ENCODE assay signal across 8 cellular contexts in the genomic region with DNA sequence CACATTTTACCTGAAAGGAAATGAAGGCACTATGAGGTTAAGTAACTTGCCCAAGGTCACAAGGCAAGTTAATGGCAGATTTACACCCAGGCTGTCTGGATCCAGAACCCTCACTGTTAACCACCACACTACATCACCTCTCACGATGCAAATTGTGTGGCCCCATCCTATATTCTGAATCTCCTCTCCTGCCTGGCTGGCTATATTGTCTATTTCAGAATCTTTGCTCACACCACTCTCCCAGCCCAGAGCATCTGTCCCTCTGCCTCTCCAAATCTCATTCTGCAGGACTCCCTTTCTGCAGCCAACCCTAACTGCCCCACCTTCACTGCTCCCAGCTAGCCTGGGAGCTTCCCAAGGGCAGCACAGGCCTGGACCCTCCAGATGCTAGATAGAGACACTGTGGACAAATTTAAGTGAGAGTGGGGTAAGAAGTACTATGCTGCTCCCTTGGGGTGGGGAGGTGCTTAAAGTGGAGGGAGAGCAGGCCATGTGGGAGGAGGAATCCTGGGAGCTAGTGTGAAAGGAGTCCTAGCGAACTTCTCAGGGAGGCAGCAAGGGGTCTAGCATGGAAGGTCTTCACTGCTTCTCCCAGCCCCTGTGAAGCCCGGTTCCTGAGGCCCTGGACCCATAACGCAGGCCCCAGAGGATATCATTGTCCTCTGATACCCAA. TPM values are rescaled to one million over a fixed set of nuclear protein-coding genes. Genes with fewer than 3 reads are reported as not detected.
DNase-seq lines count a peak whose midpoint lies in the region; ATAC-seq, FAIRE-seq and TF ChIP-seq lines count a peak whose summit lies in the region.

No MANE protein-coding gene starts in this region.

- peaks cover 28% of the 10 kb centered on the region for H3K4me1 Mint-ChIP-seq in Caco-2 (ENCODE audit: low read depth, unreplicated experiment)
- peaks cover 13% of the 10 kb centered on the region for H3K4me1 Mint-ChIP-seq in astrocyte (ENCODE audit: low read depth, unreplicated experiment)

- dilution Hi-C loops in keratinocyte (cut with MboI; ENCODE audit: extremely low pct_ligation_motif_present, low sequenced_read_pairs), result no loop called here

- no peak for TF ChIP-seq POLR2A in suprapubic skin (IDR thresholded peaks at IDR 0.05)

- H3K27ac ChIP-seq in KMS-11, result peak overlapping the region; percentile 47
- H3K27ac ChIP-seq in astrocyte (ENCODE audit: low read depth, low read length), result peak overlapping the region; percentile 74
- H3K27ac ChIP-seq in keratinocyte (ENCODE audit: control insufficient read depth, insufficient read depth, low read length), result peak overlapping the region; percentile 55
- H3K27ac ChIP-seq in suprapubic skin, result peak overlapping the region; percentile 69

- H2AFZ ChIP-seq in KMS-11 (ENCODE audit: low read depth), result peak overlapping the region; percentile 72
- H2AFZ ChIP-seq in astrocyte (ENCODE audit: low read depth, low read length), result peak overlapping the region; percentile 94
- peak overlapping the region; percentile 80 for H2AFZ ChIP-seq in keratinocyte (ENCODE audit: control insufficient read depth, low read length)

- H3K4me2 ChIP-seq in KMS-11 (peak overlapping the region; percentile 81), astrocyte (ENCODE audit: low read length) (peak overlapping the region; percentile 96), keratinocyte (ENCODE audit: control insufficient read depth, extremely low read depth, insufficient read depth, low read depth, low read length) (peak overlapping the region; percentile 96)

- H3K9me3 ChIP-seq in Caco-2, result no peaks in the 10 kb centered on the region
- no peaks in the 10 kb centered on the region for H3K9me3 ChIP-seq in astrocyte (ENCODE audit: insufficient read depth, low read depth, low read length)
- H3K9me3 ChIP-seq in keratinocyte (ENCODE audit: control insufficient read depth, low read depth, low read length), result no peaks in the 10 kb centered on the region
- H3K9me3 ChIP-seq in suprapubic skin, result no peaks in the 10 kb centered on the region

- POLR2A ChIA-PET in Caco-2 (lab: Charles Lee), result interaction anchor here (0.7 to 2.2 kb wide), 5 partner anchors 9 to 71 kb away, joined by 4 to 21 read pairs (median 6); a partner anchor contains a TSS

- H3K9ac ChIP-seq in KMS-11 (peak overlapping the region; percentile 80), astrocyte (ENCODE audit: low read length) (peak overlapping the region; percentile 94), keratinocyte (ENCODE audit: control insufficient read depth, extremely low read depth, insufficient read depth, low read length) (peak overlapping the region; percentile 84)

- H3K27me3 Mint-ChIP-seq in Caco-2 (ENCODE audit: insufficient read depth, unreplicated experiment) (no peaks in the 10 kb centered on the region), astrocyte (ENCODE audit: low read depth, unreplicated experiment) (peaks cover 4% of the 10 kb centered on the region)

- intact Hi-C loops in Caco-2 (cut with micrococcal nuclease; ENCODE audit: unreplicated experiment), result loop anchor here (1.0 to 2.0 kb wide), 5 partner anchors 9 to 71 kb away; a partner anchor contains a TSS

- H3K9me3 Mint-ChIP-seq in Caco-2 (ENCODE audit: unreplicated experiment) (no peaks in the 10 kb centered on the region), astrocyte (ENCODE audit: unreplicated experiment) (no peaks in the 10 kb centered on the region)

- WGBS in suprapubic skin, result 14% methylated on average over 4 of the region's 4 CpGs

- peak overlapping the region; percentile 77 for H3K4me3 ChIP-seq in Caco-2 (ENCODE audit: low read depth, low read length)
- peak overlapping the region; percentile 32 for H3K4me3 ChIP-seq in KMS-11 (IDR thresholded peaks at IDR 0.05; ENCODE audit: insufficient read depth, low read depth, low read length)
- peak overlapping the region; percentile 93 for H3K4me3 ChIP-seq in astrocyte (ENCODE audit: insufficient read depth, low read depth, low read length)
- H3K4me3 ChIP-seq in keratinocyte (ENCODE audit: control insufficient read depth in 2 of 3, extremely low read depth in 1 of 3, insufficient read depth in 2 of 3, low read depth in 1 of 3, low read length in 3 of 3), result peak overlapping the region; percentile 66 to 88 (median 77)
- peak overlapping the region; percentile 92 for H3K4me3 ChIP-seq in suprapubic skin

- TF ChIP-seq CTCF in Caco-2 (IDR thresholded peaks at IDR 0.05; ENCODE audit: insufficient read depth in 1 of 2, low read depth in 1 of 2, low read length in 1 of 2, severe bottlenecking in 1 of 2, unreplicated experiment in 1 of 2) (no peak), KMS-11 (conservative IDR thresholded peaks at IDR 0.05; ENCODE audit: low read depth, low read length) (no peak), astrocyte (IDR thresholded peaks at IDR 0.05; ENCODE audit: insufficient read depth, low read depth, low read length) (no peak), keratinocyte (optimal IDR thresholded peaks at IDR 0.05 in 1 of 3, IDR thresholded peaks at IDR 0.05 in 1 of 3, conservative IDR thresholded peaks at IDR 0.05 in 1 of 3; ENCODE audit: extremely low read depth in 1 of 3, insufficient read depth in 2 of 3, low read length in 3 of 3) (peak in 1 of 3 experiments; percentile 21), suprapubic skin (IDR thresholded peaks at IDR 0.05) (no peak)

- H3K4me3 Mint-ChIP-seq in Caco-2 (ENCODE audit: unreplicated experiment), result peak overlapping the region; percentile 73
- peak overlapping the region; percentile 95 for H3K4me3 Mint-ChIP-seq in astrocyte (ENCODE audit: unreplicated experiment)

- H3K27me3 ChIP-seq in Caco-2 (replicated peaks; ENCODE audit: control insufficient read depth, insufficient read depth, low read length) (no peaks in the 10 kb centered on the region), KMS-11 (ENCODE audit: insufficient read depth, low read depth) (peaks cover 12% of the 10 kb centered on the region; the same call in 1 of the 2 replicates), astrocyte (ENCODE audit: insufficient read depth, low read length) (no peaks in the 10 kb centered on the region), keratinocyte (ENCODE audit: control insufficient read depth, extremely low read depth, insufficient read depth, low read length) (peaks cover 20% of the 10 kb centered on the region), suprapubic skin (peaks cover 7% of the 10 kb centered on the region)

- H3K36me3 ChIP-seq in Caco-2 (ENCODE audit: control insufficient read depth, insufficient read depth, low read length), result no peaks in the 10 kb centered on the region
- H3K36me3 ChIP-seq in KMS-11 (ENCODE audit: insufficient read depth), result no peaks in the 10 kb centered on the region
- H3K36me3 ChIP-seq in astrocyte (ENCODE audit: insufficient read depth, low read length), result no peaks in the 10 kb centered on the region
- peaks cover 2 to 4% of the 10 kb centered on the region in 2 experiments for H3K36me3 ChIP-seq in keratinocyte (ENCODE audit: control insufficient read depth in 2 of 2, extremely low read depth in 1 of 2, insufficient read depth in 2 of 2, low read length in 2 of 2)
- no peaks in the 10 kb centered on the region for H3K36me3 ChIP-seq in suprapubic skin

- peak overlapping the region; percentile 65 for H3K27ac Mint-ChIP-seq in Caco-2 (ENCODE audit: unreplicated experiment)
- H3K27ac Mint-ChIP-seq in astrocyte (ENCODE audit: unreplicated experiment), result peak overlapping the region; percentile 91

- ATAC-seq in HG03342 (IDR thresholded peaks at IDR 0.05; ENCODE audit: unreplicated experiment), result no peak

- FAIRE-seq in astrocyte (lab: Jason Lieb, UNC) (no peak), keratinocyte (lab: Jason Lieb, UNC) (no peak)

- H3K4me1 ChIP-seq in Caco-2 (peaks cover 11% of the 10 kb centered on the region), KMS-11 (ENCODE audit: low read depth, poor library complexity, severe bottlenecking) (peaks cover 15% of the 10 kb centered on the region), astrocyte (ENCODE audit: insufficient read depth, low read length) (peaks cover 23% of the 10 kb centered on the region), keratinocyte (ENCODE audit: control insufficient read depth, extremely low read depth, insufficient read depth, low read length) (peaks cover 6% of the 10 kb centered on the region), suprapubic skin (peaks cover 33% of the 10 kb centered on the region)

- no peaks in the 10 kb centered on the region for H3K9me1 ChIP-seq in keratinocyte (ENCODE audit: control insufficient read depth, extremely low read depth, insufficient read depth, low read length)

- no peaks in the 10 kb centered on the region for H3K36me3 Mint-ChIP-seq in Caco-2 (ENCODE audit: insufficient read depth, unreplicated experiment)
- H3K36me3 Mint-ChIP-seq in astrocyte (ENCODE audit: low read depth, unreplicated experiment), result peaks cover 6% of the 10 kb centered on the region

- no peak for TF ChIP-seq EP300 in suprapubic skin (IDR thresholded peaks at IDR 0.05)

- H4K20me1 ChIP-seq in KMS-11 (ENCODE audit: insufficient read depth) (no peaks in the 10 kb centered on the region), astrocyte (ENCODE audit: insufficient read depth, low read length) (peaks cover 16% of the 10 kb centered on the region), keratinocyte (ENCODE audit: control insufficient read depth, extremely low read depth, insufficient read depth, low read length) (no peaks in the 10 kb centered on the region)

- no TSS peak for BruUV-seq in Caco-2 (replicated peaks; lab: Mats Ljungman, UMichigan)

- DNase-seq in Caco-2, result peak in 1 of 2 experiments; percentile 23
- no peak for DNase-seq in astrocyte (ENCODE audit: low read depth)
- DNase-seq in keratinocyte (ENCODE audit: low read depth, low spot score), result no peak
- DNase-seq in suprapubic skin (ENCODE audit: low spot score in 2 of 2), result no peak
- DNase-seq in GM19238 (ENCODE audit: insufficient read length, low spot score), result no peak
- DNase-seq in GF-D8 (lab: John Stamatoyannopoulos, UW), result no peak

- CTCF ChIA-PET in Caco-2 (lab: Charles Lee), result interaction anchor here (1.0 to 2.2 kb wide), 5 partner anchors 10 to 202 kb away, joined by 3 to 37 read pairs (median 6); a partner anchor contains a TSS

- H3K79me2 ChIP-seq in KMS-11 (ENCODE audit: insufficient read depth, low read depth) (no peaks in the 10 kb centered on the region; the same call in 1 of the 2 replicates), astrocyte (ENCODE audit: insufficient read depth, low read length) (peaks cover 12% of the 10 kb centered on the region), keratinocyte (ENCODE audit: control insufficient read depth, insufficient read depth, low read length) (peaks cover 10% of the 10 kb centered on the region)

RNA-seq across cellular contexts. Expression of a gene that starts 0.8 kb away (rescaled TPM):
- total RNA-seq in Caco-2 (2022), result 32.1 and 32.6 TPM in 2 replicates
- 46.9 and 49.1 TPM in 2 replicates for total RNA-seq in astrocyte
- 35.8 to 77.3 TPM (median 46.6 TPM) in 3 replicates for polyA plus RNA-seq in keratinocyte
- 12.7 TPM for polyA plus RNA-seq in keratinocyte (2011; ENCODE audit: low read depth)
- polyA plus RNA-seq in keratinocyte (2011; cell fraction: cytosol; rRNA removed), result 43.1 and 74.9 TPM in 2 replicates
- 57.2 and 68.1 TPM in 2 replicates for polyA plus RNA-seq in keratinocyte (2011; cell fraction: nucleus; rRNA removed)
- polyA plus RNA-seq in keratinocyte (2012; ENCODE audit: low replicate concordance), result 30.2 and 63.8 TPM in 2 replicates
- polyA minus RNA-seq in keratinocyte, result 30.5 to 34.5 TPM (median 33.6 TPM) in 3 replicates
- polyA minus RNA-seq in keratinocyte (2011; cell fraction: cytosol; rRNA and poly(A)+ RNA removed), result 55.1 TPM
- polyA minus RNA-seq in keratinocyte (2011; cell fraction: nucleus; rRNA and poly(A)+ RNA removed), result 10.6 and 15.3 TPM in 2 replicates
- 10 to 100 TPM; 25.0 to 61.2 (median 40.2) TPM for total RNA-seq in suprapubic skin

RNA-seq across cellular contexts. Expression of a gene that starts 11.0 kb away (rescaled TPM):
- 7.9 and 8.6 TPM in 2 replicates for total RNA-seq in Caco-2 (2022)
- 8.6 and 11.0 TPM in 2 replicates for total RNA-seq in astrocyte
- 3.1 to 4.9 TPM (median 3.5 TPM) in 3 replicates for polyA plus RNA-seq in keratinocyte
- 1.6 TPM for polyA plus RNA-seq in keratinocyte (2011; ENCODE audit: low read depth)
- 1.5 and 7.8 TPM in 2 replicates for polyA plus RNA-seq in keratinocyte (2011; cell fraction: cytosol; rRNA removed)
- 4.3 and 7.1 TPM in 2 replicates for polyA plus RNA-seq in keratinocyte (2011; cell fraction: nucleus; rRNA removed)
- 4.7 and 5.6 TPM in 2 replicates for polyA plus RNA-seq in keratinocyte (2012; ENCODE audit: low replicate concordance)
- polyA minus RNA-seq in keratinocyte, result 0.33 to 0.74 TPM (median 0.66 TPM) in 3 replicates
- 8.4 TPM for polyA minus RNA-seq in keratinocyte (2011; cell fraction: cytosol; rRNA and poly(A)+ RNA removed)
- 2.8 and 3.0 TPM in 2 replicates for polyA minus RNA-seq in keratinocyte (2011; cell fraction: nucleus; rRNA and poly(A)+ RNA removed)
- total RNA-seq in suprapubic skin, result 10 to 100 TPM; 12.5 to 17.9 (median 13.8) TPM

RNA-seq across cellular contexts. Expression of a gene that starts 13.0 kb away (rescaled TPM):
- total RNA-seq in Caco-2 (2022), result 2.8 and 3.8 TPM in 2 replicates
- 8.8 and 11.7 TPM in 2 replicates for total RNA-seq in astrocyte
- polyA plus RNA-seq in keratinocyte, result 0.10 to 0.81 TPM (median 0.11 TPM) in 3 replicates
- polyA plus RNA-seq in keratinocyte (2011; ENCODE audit: low read depth), result 0.46 TPM
- polyA plus RNA-seq in keratinocyte (2011; cell fraction: cytosol; rRNA removed), result 0.11 and 0.19 TPM in 2 replicates
- polyA plus RNA-seq in keratinocyte (2011; cell fraction: nucleus; rRNA removed), result 0.56 and 0.69 TPM in 2 replicates
- polyA plus RNA-seq in keratinocyte (2012; ENCODE audit: low replicate concordance), result 0.71 and 1.0 TPM in 2 replicates
- polyA minus RNA-seq in keratinocyte, result 0.07 TPM in 1 of 3 replicates, not detected in the others
- polyA minus RNA-seq in keratinocyte (2011; cell fraction: cytosol; rRNA and poly(A)+ RNA removed), result not detected
- polyA minus RNA-seq in keratinocyte (2011; cell fraction: nucleus; rRNA and poly(A)+ RNA removed), result 0.42 and 0.54 TPM in 2 replicates
- 1 to 10 TPM; 1.7 to 4.8 (median 2.1) TPM for total RNA-seq in suprapubic skin

RNA-seq across cellular contexts. Expression of a gene that starts 19.8 kb away (rescaled TPM):
- total RNA-seq in Caco-2 (2022) (0.82 and 0.86 TPM in 2 replicates), astrocyte (0.19 and 0.20 TPM in 2 replicates), suprapubic skin (1 to 10 TPM; 1.4 to 7.1 (median 5.4) TPM)
- 0.60 to 0.81 TPM (median 0.63 TPM) in 3 replicates for polyA plus RNA-seq in keratinocyte
- 0.24 TPM for polyA plus RNA-seq in keratinocyte (2011; ENCODE audit: low read depth)
- 0.43 and 0.78 TPM in 2 replicates for polyA plus RNA-seq in keratinocyte (2011; cell fraction: cytosol; rRNA removed)
- 0.27 and 0.52 TPM in 2 replicates for polyA plus RNA-seq in keratinocyte (2011; cell fraction: nucleus; rRNA removed)
- 0.83 and 2.1 TPM in 2 replicates for polyA plus RNA-seq in keratinocyte (2012; ENCODE audit: low replicate concordance)
- polyA minus RNA-seq in keratinocyte, result 0.26 to 0.99 TPM (median 0.43 TPM) in 3 replicates
- polyA minus RNA-seq in keratinocyte (2011; cell fraction: cytosol; rRNA and poly(A)+ RNA removed), result not detected
- polyA minus RNA-seq in keratinocyte (2011; cell fraction: nucleus; rRNA and poly(A)+ RNA removed), result 0.39 and 0.42 TPM in 2 replicates

RNA-seq across cellular contexts. Expression of a gene that starts 36.1 kb away (rescaled TPM):
- total RNA-seq in Caco-2 (2022) (35.1 and 36.5 TPM in 2 replicates), astrocyte (35.7 and 39.9 TPM in 2 replicates), suprapubic skin (10 to 100 TPM; 14.4 to 18.5 (median 16.0) TPM)
- polyA plus RNA-seq in keratinocyte, result 14.8 to 16.8 TPM (median 15.8 TPM) in 3 replicates
- polyA plus RNA-seq in keratinocyte (2011; ENCODE audit: low read depth), result 47.7 TPM
- polyA plus RNA-seq in keratinocyte (2011; cell fraction: cytosol; rRNA removed), result 9.6 and 15.3 TPM in 2 replicates
- 47.4 and 48.2 TPM in 2 replicates for polyA plus RNA-seq in keratinocyte (2011; cell fraction: nucleus; rRNA removed)
- 21.2 and 23.3 TPM in 2 replicates for polyA plus RNA-seq in keratinocyte (2012; ENCODE audit: low replicate concordance)
- 11.1 to 25.1 TPM (median 12.4 TPM) in 3 replicates for polyA minus RNA-seq in keratinocyte
- 12.9 TPM for polyA minus RNA-seq in keratinocyte (2011; cell fraction: cytosol; rRNA and poly(A)+ RNA removed)
- 22.6 and 23.0 TPM in 2 replicates for polyA minus RNA-seq in keratinocyte (2011; cell fraction: nucleus; rRNA and poly(A)+ RNA removed)

Comparison
In these comparisons a context has a peak if more than half of its experiments do, and no peak if none do; other contexts are left out.
1. H3K4me3 ChIP-seq: peak in every context shown above with its lines; median percentile 93 in astrocyte; 92 in suprapubic skin; 77 in Caco-2; 77 in keratinocyte; 32 in KMS-11.